ENCODE assay signal across 1 cellular context in the genomic region with DNA sequence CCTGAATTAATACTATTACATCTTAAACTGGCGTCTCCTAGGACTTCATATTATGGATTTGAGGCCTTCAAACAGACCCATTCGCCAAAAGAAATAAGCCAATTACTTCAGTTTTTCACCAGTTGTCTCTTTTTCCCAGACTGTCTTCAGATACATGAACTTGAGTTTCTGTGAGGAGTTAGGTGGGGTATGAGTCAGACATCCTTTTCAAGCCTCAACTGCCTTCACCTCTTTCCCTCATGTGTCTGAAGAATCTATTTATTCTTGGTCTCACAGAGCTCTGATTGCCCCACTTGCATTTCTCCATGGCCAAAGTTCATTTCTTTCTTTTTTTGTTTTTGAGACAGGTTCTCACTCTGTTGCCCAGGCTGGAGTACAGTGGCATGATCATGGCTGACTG.
TF ChIP-seq lines count a peak whose summit lies in the region.

No MANE protein-coding gene starts in this region.

TF ChIP-seq in H1, 55 proteins besides CTCF, POLR2A, EP300 and RAD21:
- TF ChIP-seq PHF8 (conservative IDR thresholded peaks at IDR 0.05; ENCODE audit: low read depth, low read length), result no peak
- no peak for TF ChIP-seq HDAC6 (IDR thresholded peaks at IDR 0.05; ENCODE audit: low read depth, low read length)
- no peak for TF ChIP-seq SIN3A (conservative IDR thresholded peaks at IDR 0.05 in 1 of 2, IDR thresholded peaks at IDR 0.05 in 1 of 2; ENCODE audit: low read depth in 1 of 2, low read length in 2 of 2)
- no peak for TF ChIP-seq KDM5A (IDR thresholded peaks at IDR 0.05; ENCODE audit: low read length)
- TF ChIP-seq GABPA (IDR thresholded peaks at IDR 0.05; ENCODE audit: borderline replicate concordance, insufficient read depth, low read length), result no peak
- TF ChIP-seq MAFK (IDR thresholded peaks at IDR 0.05; ENCODE audit: low read depth, low read length), result no peak
